1 cellular context compared by ENCODE assay signal in the genomic region with DNA sequence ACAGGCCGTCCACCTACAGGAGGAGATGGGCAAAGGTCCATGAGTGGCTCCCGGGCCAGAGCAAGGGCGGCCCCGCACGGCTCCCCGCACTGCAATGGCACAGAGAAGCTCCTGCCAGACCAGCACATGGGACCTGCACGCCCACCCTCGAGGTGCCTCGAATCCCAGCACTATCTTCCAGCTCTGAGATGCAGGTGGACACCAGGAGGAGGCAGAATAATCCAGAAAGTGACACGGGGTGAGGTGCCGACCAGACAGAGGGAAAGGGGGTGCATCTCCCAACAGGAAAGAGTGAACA.
TF ChIP-seq lines count a peak whose summit lies in the region.

No MANE protein-coding gene starts in this region.

TF ChIP-seq in H1, 55 proteins besides CTCF, POLR2A, EP300 and RAD21:
- no peak for TF ChIP-seq RXRA (IDR thresholded peaks at IDR 0.05; ENCODE audit: insufficient read depth, low read depth, low read length)
- TF ChIP-seq, protein P1, sequence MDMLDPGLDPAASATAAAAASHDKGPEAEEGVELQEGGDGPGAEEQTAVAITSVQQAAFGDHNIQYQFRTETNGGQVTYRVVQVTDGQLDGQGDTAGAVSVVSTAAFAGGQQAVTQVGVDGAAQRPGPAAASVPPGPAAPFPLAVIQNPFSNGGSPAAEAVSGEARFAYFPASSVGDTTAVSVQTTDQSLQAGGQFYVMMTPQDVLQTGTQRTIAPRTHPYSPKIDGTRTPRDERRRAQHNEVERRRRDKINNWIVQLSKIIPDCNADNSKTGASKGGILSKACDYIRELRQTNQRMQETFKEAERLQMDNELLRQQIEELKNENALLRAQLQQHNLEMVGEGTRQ (IDR thresholded peaks at IDR 0.05; ENCODE audit: low read length): no peak
- TF ChIP-seq NRF1 (IDR thresholded peaks at IDR 0.05; ENCODE audit: low read depth, low read length): no peak
- no peak for TF ChIP-seq BCL11A (IDR thresholded peaks at IDR 0.05; ENCODE audit: low read depth in 2 of 2, low read length in 2 of 2)
- no peak for TF ChIP-seq SUZ12 (IDR thresholded peaks at IDR 0.05; ENCODE audit: low read length)
- TF ChIP-seq TAF7 (optimal IDR thresholded peaks at IDR 0.05; ENCODE audit: borderline replicate concordance, low read depth, low read length): no peak
- no peak for TF ChIP-seq EGR1 (IDR thresholded peaks at IDR 0.05; ENCODE audit: borderline replicate concordance, low read depth, low read length)
- TF ChIP-seq POU5F1 (IDR thresholded peaks at IDR 0.05; ENCODE audit: low read depth, low read length): no peak
- TF ChIP-seq TAF1 (IDR thresholded peaks at IDR 0.05; ENCODE audit: low read depth, low read length): no peak
- TF ChIP-seq GTF2F1 (IDR thresholded peaks at IDR 0.05; ENCODE audit: borderline replicate concordance, low read depth, low read length): no peak
- TF ChIP-seq CHD2 (IDR thresholded peaks at IDR 0.05; ENCODE audit: low read length): no peak
